In the genomic region with DNA sequence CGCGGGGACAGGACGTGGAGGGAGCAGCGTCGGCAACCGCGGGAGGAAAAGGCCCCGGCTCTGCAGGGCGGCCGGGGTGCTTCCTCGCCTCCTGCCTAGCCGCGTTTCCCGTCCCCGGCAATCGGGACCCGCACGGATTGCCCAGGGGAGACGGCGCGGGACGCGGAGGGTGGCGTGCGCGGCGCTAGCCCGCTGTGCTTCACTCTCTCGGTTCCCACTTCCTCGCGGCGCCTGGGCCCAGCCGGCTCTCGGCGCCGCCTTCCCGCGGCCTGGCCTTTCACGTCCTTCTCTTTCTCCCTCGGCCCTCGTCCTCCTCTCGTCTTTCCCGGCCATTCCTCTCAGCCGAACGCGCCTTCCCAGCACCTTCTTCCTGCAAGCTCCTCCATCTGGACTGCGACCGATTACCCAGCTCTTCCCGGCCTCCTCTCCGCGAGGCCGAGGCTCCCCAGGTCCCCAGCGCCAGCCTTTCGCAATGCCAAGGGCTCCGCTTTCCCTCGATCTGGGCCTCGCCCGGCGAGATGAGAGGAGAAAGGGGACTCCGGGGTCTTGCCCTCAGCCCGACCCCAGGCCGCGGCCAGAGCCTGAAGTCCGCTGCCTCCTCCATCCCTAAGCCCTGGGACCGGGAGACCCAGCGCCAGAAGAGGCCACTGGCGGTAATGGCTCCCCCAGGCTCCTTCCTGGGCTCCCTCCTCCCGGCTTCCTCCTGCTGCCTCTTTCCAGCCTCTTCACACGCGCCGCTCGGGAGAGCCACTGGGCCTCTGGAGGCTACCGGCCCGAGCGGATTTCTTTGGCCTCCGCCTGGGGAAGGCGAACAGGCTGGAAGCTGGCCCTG, we compare ENCODE assay signal across 1 cellular context.
TF ChIP-seq lines count a peak whose summit lies in the region.

No MANE protein-coding gene starts in this region.

TF ChIP-seq in HepG2, 621 proteins besides CTCF, POLR2A, EP300 and RAD21 (continued from another document and continues in another):
- TF ChIP-seq, protein P1, sequence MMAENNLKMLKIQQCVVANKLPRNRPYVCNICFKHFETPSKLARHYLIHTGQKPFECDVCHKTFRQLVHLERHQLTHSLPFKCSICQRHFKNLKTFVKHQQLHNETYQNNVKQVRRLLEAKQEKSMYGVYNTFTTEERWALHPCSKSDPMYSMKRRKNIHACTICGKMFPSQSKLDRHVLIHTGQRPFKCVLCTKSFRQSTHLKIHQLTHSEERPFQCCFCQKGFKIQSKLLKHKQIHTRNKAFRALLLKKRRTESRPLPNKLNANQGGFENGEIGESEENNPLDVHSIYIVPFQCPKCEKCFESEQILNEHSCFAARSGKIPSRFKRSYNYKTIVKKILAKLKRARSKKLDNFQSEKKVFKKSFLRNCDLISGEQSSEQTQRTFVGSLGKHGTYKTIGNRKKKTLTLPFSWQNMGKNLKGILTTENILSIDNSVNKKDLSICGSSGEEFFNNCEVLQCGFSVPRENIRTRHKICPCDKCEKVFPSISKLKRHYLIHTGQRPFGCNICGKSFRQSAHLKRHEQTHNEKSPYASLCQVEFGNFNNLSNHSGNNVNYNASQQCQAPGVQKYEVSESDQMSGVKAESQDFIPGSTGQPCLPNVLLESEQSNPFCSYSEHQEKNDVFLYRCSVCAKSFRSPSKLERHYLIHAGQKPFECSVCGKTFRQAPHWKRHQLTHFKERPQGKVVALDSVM (CRISPR knock-in tag; IDR thresholded peaks at IDR 0.05) = peak; percentile 97
- TF ChIP-seq, protein P2, sequence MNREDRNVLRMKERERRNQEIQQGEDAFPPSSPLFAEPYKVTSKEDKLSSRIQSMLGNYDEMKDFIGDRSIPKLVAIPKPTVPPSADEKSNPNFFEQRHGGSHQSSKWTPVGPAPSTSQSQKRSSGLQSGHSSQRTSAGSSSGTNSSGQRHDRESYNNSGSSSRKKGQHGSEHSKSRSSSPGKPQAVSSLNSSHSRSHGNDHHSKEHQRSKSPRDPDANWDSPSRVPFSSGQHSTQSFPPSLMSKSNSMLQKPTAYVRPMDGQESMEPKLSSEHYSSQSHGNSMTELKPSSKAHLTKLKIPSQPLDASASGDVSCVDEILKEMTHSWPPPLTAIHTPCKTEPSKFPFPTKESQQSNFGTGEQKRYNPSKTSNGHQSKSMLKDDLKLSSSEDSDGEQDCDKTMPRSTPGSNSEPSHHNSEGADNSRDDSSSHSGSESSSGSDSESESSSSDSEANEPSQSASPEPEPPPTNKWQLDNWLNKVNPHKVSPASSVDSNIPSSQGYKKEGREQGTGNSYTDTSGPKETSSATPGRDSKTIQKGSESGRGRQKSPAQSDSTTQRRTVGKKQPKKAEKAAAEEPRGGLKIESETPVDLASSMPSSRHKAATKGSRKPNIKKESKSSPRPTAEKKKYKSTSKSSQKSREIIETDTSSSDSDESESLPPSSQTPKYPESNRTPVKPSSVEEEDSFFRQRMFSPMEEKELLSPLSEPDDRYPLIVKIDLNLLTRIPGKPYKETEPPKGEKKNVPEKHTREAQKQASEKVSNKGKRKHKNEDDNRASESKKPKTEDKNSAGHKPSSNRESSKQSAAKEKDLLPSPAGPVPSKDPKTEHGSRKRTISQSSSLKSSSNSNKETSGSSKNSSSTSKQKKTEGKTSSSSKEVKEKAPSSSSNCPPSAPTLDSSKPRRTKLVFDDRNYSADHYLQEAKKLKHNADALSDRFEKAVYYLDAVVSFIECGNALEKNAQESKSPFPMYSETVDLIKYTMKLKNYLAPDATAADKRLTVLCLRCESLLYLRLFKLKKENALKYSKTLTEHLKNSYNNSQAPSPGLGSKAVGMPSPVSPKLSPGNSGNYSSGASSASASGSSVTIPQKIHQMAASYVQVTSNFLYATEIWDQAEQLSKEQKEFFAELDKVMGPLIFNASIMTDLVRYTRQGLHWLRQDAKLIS (CRISPR knock-in tag; IDR thresholded peaks at IDR 0.05) = no peak
- TF ChIP-seq ZNF121 (CRISPR knock-in tag; IDR thresholded peaks at IDR 0.05) (peak; percentile 61; the same call in 1 of the 2 replicates), CBX1 (IDR thresholded peaks at IDR 0.05; ENCODE audit: low read depth) (peak; percentile 37), ZNF841 (CRISPR knock-in tag; IDR thresholded peaks at IDR 0.05; ENCODE audit: borderline replicate concordance) (no peak), ZC3H13 (CRISPR knock-in tag; IDR thresholded peaks at IDR 0.05) (0 out of 2 replicates have a peak, but pooled peaks have one; percentile 55), MYNN (CRISPR knock-in tag; IDR thresholded peaks at IDR 0.05; ENCODE audit: low read depth) (no peak), SYNCRIP (IDR thresholded peaks at IDR 0.05; ENCODE audit: insufficient read depth, low read depth, low read length) (no peak), FLYWCH1 (CRISPR knock-in tag; IDR thresholded peaks at IDR 0.05) (no peak), HNRNPLL (IDR thresholded peaks at IDR 0.05; ENCODE audit: low read depth, low read length, poor library complexity, severe bottlenecking) (peak; percentile 19), RXRA (CRISPR knock-in tag; IDR thresholded peaks at IDR 0.05) (no peak; the same call in 1 of the 2 replicates), NR2F1 (CRISPR knock-in tag; IDR thresholded peaks at IDR 0.05) (no peak), TCF12 (IDR thresholded peaks at IDR 0.05) (no peak), TCF12 (CRISPR knock-in tag; IDR thresholded peaks at IDR 0.05) (no peak), ZNF761 (CRISPR knock-in tag; conservative IDR thresholded peaks at IDR 0.05) (peak; percentile 91; the same call in 1 of the 2 replicates), SIN3B (IDR thresholded peaks at IDR 0.05; ENCODE audit: low read length) (no peak), SALL2 (CRISPR knock-in tag; IDR thresholded peaks at IDR 0.05) (no peak; the same call in none of the 2 replicates), ZNF550 (CRISPR knock-in tag; IDR thresholded peaks at IDR 0.05; ENCODE audit: borderline replicate concordance) (0 out of 2 replicates have a peak, but pooled peaks have one; percentile 35), ZNF616 (CRISPR knock-in tag; IDR thresholded peaks at IDR 0.05; ENCODE audit: low read depth) (peak; percentile 66; the same call in 1 of the 2 replicates), ZNF12 (CRISPR knock-in tag; IDR thresholded peaks at IDR 0.05) (no peak), ZNF746 (CRISPR knock-in tag; IDR thresholded peaks at IDR 0.05) (no peak; the same call in 1 of the 2 replicates), ZNF180 (CRISPR knock-in tag; IDR thresholded peaks at IDR 0.05; ENCODE audit: borderline replicate concordance, low read depth) (peak; percentile 97), ZNF713 (CRISPR knock-in tag; IDR thresholded peaks at IDR 0.05) (peak; percentile 66; the same call in 1 of the 2 replicates), TCF7 (IDR thresholded peaks at IDR 0.05; ENCODE audit: low read depth) (no peak), TP53 (CRISPR knock-in tag; conservative IDR thresholded peaks at IDR 0.05) (0 out of 2 replicates have a peak, but pooled peaks have one; percentile 32), ZNF235 (CRISPR knock-in tag; IDR thresholded peaks at IDR 0.05; ENCODE audit: borderline replicate concordance) (no peak), HOXD1 (CRISPR knock-in tag; IDR thresholded peaks at IDR 0.05) (peak; percentile 91), MEF2D (CRISPR knock-in tag; IDR thresholded peaks at IDR 0.05) (no peak), NKX3-1 (CRISPR knock-in tag; IDR thresholded peaks at IDR 0.05) (peak; percentile 73; the same call in 1 of the 2 replicates), YEATS2 (CRISPR knock-in tag; IDR thresholded peaks at IDR 0.05; ENCODE audit: borderline replicate concordance) (no peak; the same call in 1 of the 2 replicates), SMARCC2 (IDR thresholded peaks at IDR 0.05) (no peak), NPAS2 (CRISPR knock-in tag; IDR thresholded peaks at IDR 0.05; ENCODE audit: borderline replicate concordance) (no peak), EED (CRISPR knock-in tag; IDR thresholded peaks at IDR 0.05) (peak; percentile 46; the same call in 1 of the 2 replicates)
- TF ChIP-seq, protein P3, sequence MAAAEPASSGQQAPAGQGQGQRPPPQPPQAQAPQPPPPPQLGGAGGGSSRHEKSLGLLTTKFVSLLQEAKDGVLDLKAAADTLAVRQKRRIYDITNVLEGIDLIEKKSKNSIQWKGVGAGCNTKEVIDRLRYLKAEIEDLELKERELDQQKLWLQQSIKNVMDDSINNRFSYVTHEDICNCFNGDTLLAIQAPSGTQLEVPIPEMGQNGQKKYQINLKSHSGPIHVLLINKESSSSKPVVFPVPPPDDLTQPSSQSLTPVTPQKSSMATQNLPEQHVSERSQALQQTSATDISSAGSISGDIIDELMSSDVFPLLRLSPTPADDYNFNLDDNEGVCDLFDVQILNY (CRISPR knock-in tag; conservative IDR thresholded peaks at IDR 0.05) = peak; percentile 23; the same call in 1 of the 2 replicates
- TF ChIP-seq, protein P4, sequence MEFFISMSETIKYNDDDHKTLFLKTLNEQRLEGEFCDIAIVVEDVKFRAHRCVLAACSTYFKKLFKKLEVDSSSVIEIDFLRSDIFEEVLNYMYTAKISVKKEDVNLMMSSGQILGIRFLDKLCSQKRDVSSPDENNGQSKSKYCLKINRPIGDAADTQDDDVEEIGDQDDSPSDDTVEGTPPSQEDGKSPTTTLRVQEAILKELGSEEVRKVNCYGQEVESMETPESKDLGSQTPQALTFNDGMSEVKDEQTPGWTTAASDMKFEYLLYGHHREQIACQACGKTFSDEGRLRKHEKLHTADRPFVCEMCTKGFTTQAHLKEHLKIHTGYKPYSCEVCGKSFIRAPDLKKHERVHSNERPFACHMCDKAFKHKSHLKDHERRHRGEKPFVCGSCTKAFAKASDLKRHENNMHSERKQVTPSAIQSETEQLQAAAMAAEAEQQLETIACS (CRISPR knock-in tag; IDR thresholded peaks at IDR 0.05) = peak; percentile 50; the same call in 1 of the 2 replicates
- TF ChIP-seq, protein P5, sequence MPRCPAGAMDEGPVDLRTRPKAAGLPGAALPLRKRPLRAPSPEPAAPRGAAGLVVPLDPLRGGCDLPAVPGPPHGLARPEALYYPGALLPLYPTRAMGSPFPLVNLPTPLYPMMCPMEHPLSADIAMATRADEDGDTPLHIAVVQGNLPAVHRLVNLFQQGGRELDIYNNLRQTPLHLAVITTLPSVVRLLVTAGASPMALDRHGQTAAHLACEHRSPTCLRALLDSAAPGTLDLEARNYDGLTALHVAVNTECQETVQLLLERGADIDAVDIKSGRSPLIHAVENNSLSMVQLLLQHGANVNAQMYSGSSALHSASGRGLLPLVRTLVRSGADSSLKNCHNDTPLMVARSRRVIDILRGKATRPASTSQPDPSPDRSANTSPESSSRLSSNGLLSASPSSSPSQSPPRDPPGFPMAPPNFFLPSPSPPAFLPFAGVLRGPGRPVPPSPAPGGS (CRISPR knock-in tag; IDR thresholded peaks at IDR 0.05) = no peak
- TF ChIP-seq, protein P6, sequence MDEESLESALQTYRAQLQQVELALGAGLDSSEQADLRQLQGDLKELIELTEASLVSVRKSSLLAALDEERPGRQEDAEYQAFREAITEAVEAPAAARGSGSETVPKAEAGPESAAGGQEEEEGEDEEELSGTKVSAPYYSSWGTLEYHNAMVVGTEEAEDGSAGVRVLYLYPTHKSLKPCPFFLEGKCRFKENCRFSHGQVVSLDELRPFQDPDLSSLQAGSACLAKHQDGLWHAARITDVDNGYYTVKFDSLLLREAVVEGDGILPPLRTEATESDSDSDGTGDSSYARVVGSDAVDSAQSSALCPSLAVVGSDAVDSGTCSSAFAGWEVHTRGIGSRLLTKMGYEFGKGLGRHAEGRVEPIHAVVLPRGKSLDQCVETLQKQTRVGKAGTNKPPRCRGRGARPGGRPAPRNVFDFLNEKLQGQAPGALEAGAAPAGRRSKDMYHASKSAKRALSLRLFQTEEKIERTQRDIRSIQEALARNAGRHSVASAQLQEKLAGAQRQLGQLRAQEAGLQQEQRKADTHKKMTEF (CRISPR knock-in tag; IDR thresholded peaks at IDR 0.05) = peak; percentile 40; the same call in 1 of the 2 replicates
- TF ChIP-seq, protein P7, sequence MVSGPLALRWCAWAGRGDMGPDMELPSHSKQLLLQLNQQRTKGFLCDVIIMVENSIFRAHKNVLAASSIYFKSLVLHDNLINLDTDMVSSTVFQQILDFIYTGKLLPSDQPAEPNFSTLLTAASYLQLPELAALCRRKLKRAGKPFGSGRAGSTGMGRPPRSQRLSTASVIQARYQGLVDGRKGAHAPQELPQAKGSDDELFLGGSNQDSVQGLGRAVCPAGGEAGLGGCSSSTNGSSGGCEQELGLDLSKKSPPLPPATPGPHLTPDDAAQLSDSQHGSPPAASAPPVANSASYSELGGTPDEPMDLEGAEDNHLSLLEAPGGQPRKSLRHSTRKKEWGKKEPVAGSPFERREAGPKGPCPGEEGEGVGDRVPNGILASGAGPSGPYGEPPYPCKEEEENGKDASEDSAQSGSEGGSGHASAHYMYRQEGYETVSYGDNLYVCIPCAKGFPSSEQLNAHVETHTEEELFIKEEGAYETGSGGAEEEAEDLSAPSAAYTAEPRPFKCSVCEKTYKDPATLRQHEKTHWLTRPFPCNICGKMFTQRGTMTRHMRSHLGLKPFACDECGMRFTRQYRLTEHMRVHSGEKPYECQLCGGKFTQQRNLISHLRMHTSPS (CRISPR knock-in tag; IDR thresholded peaks at IDR 0.05; ENCODE audit: low read depth) = no peak; the same call in none of the 2 replicates
- TF ChIP-seq, protein P8, sequence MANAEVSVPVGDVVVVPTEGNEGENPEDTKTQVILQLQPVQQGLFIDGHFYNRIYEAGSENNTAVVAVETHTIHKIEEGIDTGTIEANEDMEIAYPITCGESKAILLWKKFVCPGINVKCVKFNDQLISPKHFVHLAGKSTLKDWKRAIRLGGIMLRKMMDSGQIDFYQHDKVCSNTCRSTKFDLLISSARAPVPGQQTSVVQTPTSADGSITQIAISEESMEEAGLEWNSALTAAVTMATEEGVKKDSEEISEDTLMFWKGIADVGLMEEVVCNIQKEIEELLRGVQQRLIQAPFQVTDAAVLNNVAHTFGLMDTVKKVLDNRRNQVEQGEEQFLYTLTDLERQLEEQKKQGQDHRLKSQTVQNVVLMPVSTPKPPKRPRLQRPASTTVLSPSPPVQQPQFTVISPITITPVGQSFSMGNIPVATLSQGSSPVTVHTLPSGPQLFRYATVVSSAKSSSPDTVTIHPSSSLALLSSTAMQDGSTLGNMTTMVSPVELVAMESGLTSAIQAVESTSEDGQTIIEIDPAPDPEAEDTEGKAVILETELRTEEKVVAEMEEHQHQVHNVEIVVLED (CRISPR knock-in tag; IDR thresholded peaks at IDR 0.05; ENCODE audit: borderline replicate concordance) = no peak
